In the genomic region with DNA sequence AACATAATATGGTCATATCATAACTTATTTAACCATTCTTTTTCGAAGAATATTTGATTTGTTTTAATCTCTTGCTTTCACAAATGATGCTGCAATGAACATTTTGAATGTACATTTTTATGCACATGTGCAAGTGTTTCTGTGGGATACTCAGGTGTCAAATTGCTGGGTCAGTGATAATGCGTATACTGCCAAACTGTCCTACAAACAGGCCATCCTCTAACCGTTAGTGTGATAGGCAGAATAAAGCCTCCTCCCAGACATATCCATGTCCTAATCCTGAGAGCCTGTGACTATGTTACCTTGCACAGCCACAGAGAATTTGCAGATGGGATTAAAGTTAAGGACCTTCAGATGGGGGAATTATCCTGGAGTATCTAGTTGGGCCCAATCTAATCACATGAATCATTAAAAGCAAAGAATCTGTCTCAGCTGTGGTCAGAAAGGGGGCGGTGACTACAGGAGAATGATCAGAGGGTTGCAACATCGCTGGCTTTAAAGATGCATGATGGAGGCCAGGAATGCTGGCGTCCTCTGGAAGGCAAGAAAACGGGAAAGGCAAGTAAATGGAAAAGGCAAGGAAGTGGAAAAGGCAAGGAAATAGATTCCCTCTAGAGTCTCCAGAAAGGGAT, we compare ENCODE assay signal across 4 cellular contexts.
TF ChIP-seq lines count a peak whose summit lies in the region.

No MANE protein-coding gene starts in this region.

TF ChIP-seq in GM23338, 12 proteins besides CTCF, POLR2A, EP300 and RAD21:
- TF ChIP-seq, protein P1, sequence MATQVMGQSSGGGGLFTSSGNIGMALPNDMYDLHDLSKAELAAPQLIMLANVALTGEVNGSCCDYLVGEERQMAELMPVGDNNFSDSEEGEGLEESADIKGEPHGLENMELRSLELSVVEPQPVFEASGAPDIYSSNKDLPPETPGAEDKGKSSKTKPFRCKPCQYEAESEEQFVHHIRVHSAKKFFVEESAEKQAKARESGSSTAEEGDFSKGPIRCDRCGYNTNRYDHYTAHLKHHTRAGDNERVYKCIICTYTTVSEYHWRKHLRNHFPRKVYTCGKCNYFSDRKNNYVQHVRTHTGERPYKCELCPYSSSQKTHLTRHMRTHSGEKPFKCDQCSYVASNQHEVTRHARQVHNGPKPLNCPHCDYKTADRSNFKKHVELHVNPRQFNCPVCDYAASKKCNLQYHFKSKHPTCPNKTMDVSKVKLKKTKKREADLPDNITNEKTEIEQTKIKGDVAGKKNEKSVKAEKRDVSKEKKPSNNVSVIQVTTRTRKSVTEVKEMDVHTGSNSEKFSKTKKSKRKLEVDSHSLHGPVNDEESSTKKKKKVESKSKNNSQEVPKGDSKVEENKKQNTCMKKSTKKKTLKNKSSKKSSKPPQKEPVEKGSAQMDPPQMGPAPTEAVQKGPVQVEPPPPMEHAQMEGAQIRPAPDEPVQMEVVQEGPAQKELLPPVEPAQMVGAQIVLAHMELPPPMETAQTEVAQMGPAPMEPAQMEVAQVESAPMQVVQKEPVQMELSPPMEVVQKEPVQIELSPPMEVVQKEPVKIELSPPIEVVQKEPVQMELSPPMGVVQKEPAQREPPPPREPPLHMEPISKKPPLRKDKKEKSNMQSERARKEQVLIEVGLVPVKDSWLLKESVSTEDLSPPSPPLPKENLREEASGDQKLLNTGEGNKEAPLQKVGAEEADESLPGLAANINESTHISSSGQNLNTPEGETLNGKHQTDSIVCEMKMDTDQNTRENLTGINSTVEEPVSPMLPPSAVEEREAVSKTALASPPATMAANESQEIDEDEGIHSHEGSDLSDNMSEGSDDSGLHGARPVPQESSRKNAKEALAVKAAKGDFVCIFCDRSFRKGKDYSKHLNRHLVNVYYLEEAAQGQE (IDR thresholded peaks at IDR 0.05; ENCODE audit: unreplicated experiment) = no peak
- TF ChIP-seq JUNB (IDR thresholded peaks at IDR 0.05; ENCODE audit: unreplicated experiment) (no peak), ZNF331 (CRISPR knock-in tag; IDR thresholded peaks at IDR 0.05; ENCODE audit: low read depth) (no peak), POLR2AphosphoS5 (IDR thresholded peaks at IDR 0.05; ENCODE audit: low read depth) (no peak), ZNF114 (CRISPR knock-in tag; IDR thresholded peaks at IDR 0.05) (no peak), STAT1 (IDR thresholded peaks at IDR 0.05; ENCODE audit: unreplicated experiment) (no peak), EZH2phosphoT487 (IDR thresholded peaks at IDR 0.05; ENCODE audit: unreplicated experiment) (no peak), NANOG (IDR thresholded peaks at IDR 0.05; ENCODE audit: borderline replicate concordance) (no peak), EZH2 (IDR thresholded peaks at IDR 0.05; ENCODE audit: low read depth, unreplicated experiment) (no peak)
- TF ChIP-seq, protein P2, sequence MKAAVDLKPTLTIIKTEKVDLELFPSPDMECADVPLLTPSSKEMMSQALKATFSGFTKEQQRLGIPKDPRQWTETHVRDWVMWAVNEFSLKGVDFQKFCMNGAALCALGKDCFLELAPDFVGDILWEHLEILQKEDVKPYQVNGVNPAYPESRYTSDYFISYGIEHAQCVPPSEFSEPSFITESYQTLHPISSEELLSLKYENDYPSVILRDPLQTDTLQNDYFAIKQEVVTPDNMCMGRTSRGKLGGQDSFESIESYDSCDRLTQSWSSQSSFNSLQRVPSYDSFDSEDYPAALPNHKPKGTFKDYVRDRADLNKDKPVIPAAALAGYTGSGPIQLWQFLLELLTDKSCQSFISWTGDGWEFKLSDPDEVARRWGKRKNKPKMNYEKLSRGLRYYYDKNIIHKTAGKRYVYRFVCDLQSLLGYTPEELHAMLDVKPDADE (IDR thresholded peaks at IDR 0.05) = no peak
TF ChIP-seq in GM23338: peak in this region for 0.

TF ChIP-seq in WTC11, 78 proteins besides CTCF, POLR2A, EP300 and RAD21 (continues in another document):
- TF ChIP-seq HMGXB4 (CRISPR knock-in tag; IDR thresholded peaks at IDR 0.05) (no peak), JUN (CRISPR knock-in tag; IDR thresholded peaks at IDR 0.05) (no peak), ZBTB21 (CRISPR knock-in tag; IDR thresholded peaks at IDR 0.05; ENCODE audit: borderline replicate concordance) (no peak), ESRRA (CRISPR knock-in tag; IDR thresholded peaks at IDR 0.05; ENCODE audit: borderline replicate concordance) (no peak), USF1 (CRISPR knock-in tag; IDR thresholded peaks at IDR 0.05) (no peak), ZNF671 (CRISPR knock-in tag; IDR thresholded peaks at IDR 0.05) (no peak), ZNF317 (CRISPR knock-in tag; IDR thresholded peaks at IDR 0.05; ENCODE audit: borderline replicate concordance, low read depth) (no peak), FOXJ3 (CRISPR knock-in tag; IDR thresholded peaks at IDR 0.05; ENCODE audit: borderline replicate concordance) (no peak), ZNF263 (CRISPR knock-in tag; IDR thresholded peaks at IDR 0.05; ENCODE audit: low read depth) (no peak), MYBL2 (CRISPR knock-in tag; IDR thresholded peaks at IDR 0.05) (no peak)
- TF ChIP-seq, protein P3, sequence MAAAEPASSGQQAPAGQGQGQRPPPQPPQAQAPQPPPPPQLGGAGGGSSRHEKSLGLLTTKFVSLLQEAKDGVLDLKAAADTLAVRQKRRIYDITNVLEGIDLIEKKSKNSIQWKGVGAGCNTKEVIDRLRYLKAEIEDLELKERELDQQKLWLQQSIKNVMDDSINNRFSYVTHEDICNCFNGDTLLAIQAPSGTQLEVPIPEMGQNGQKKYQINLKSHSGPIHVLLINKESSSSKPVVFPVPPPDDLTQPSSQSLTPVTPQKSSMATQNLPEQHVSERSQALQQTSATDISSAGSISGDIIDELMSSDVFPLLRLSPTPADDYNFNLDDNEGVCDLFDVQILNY (CRISPR knock-in tag; IDR thresholded peaks at IDR 0.05) = no peak

TF ChIP-seq in HepG2, 621 proteins besides CTCF, POLR2A, EP300 and RAD21:
- TF ChIP-seq RBM22 (optimal IDR thresholded peaks at IDR 0.05; ENCODE audit: low read length) (no peak), MNT (IDR thresholded peaks at IDR 0.05) (no peak), ZFP36L1 (CRISPR knock-in tag; IDR thresholded peaks at IDR 0.05) (no peak), KDM3A (CRISPR knock-in tag; IDR thresholded peaks at IDR 0.05; ENCODE audit: low read depth) (no peak), ZNF737 (CRISPR knock-in tag; IDR thresholded peaks at IDR 0.05; ENCODE audit: borderline replicate concordance) (no peak), PATZ1 (CRISPR knock-in tag; IDR thresholded peaks at IDR 0.05) (no peak), SP140L (CRISPR knock-in tag; IDR thresholded peaks at IDR 0.05; ENCODE audit: borderline replicate concordance) (no peak), NCOA5 (CRISPR knock-in tag; IDR thresholded peaks at IDR 0.05) (no peak), HES4 (CRISPR knock-in tag; IDR thresholded peaks at IDR 0.05; ENCODE audit: borderline replicate concordance) (no peak), ZNF251 (CRISPR knock-in tag; IDR thresholded peaks at IDR 0.05) (no peak), ZIK1 (CRISPR knock-in tag; IDR thresholded peaks at IDR 0.05; ENCODE audit: borderline replicate concordance, low read depth) (no peak)
- TF ChIP-seq, protein P4, sequence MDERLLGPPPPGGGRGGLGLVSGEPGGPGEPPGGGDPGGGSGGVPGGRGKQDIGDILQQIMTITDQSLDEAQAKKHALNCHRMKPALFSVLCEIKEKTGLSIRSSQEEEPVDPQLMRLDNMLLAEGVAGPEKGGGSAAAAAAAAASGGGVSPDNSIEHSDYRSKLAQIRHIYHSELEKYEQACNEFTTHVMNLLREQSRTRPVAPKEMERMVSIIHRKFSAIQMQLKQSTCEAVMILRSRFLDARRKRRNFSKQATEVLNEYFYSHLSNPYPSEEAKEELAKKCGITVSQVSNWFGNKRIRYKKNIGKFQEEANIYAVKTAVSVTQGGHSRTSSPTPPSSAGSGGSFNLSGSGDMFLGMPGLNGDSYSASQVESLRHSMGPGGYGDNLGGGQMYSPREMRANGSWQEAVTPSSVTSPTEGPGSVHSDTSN (CRISPR knock-in tag; IDR thresholded peaks at IDR 0.05) = no peak
- TF ChIP-seq, protein P5, sequence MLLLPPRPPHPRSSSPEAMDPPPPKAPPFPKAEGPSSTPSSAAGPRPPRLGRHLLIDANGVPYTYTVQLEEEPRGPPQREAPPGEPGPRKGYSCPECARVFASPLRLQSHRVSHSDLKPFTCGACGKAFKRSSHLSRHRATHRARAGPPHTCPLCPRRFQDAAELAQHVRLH (CRISPR knock-in tag; IDR thresholded peaks at IDR 0.05; ENCODE audit: borderline replicate concordance, low read depth) = no peak

TF ChIP-seq in SK-N-SH treated with all-trans-retinoic acid at 6 μM for 48 hours, 23 proteins besides CTCF, POLR2A, EP300 and RAD21:
- TF ChIP-seq, protein P6, sequence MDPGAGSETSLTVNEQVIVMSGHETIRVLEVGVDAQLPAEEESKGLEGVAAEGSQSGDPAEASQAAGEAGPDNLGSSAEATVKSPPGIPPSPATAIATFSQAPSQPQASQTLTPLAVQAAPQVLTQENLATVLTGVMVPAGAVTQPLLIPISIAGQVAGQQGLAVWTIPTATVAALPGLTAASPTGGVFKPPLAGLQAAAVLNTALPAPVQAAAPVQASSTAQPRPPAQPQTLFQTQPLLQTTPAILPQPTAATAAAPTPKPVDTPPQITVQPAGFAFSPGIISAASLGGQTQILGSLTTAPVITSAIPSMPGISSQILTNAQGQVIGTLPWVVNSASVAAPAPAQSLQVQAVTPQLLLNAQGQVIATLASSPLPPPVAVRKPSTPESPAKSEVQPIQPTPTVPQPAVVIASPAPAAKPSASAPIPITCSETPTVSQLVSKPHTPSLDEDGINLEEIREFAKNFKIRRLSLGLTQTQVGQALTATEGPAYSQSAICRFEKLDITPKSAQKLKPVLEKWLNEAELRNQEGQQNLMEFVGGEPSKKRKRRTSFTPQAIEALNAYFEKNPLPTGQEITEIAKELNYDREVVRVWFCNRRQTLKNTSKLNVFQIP (CRISPR knock-in tag; IDR thresholded peaks at IDR 0.05; ENCODE audit: borderline replicate concordance, low read depth) = no peak
- TF ChIP-seq TOX (CRISPR knock-in tag; IDR thresholded peaks at IDR 0.05; ENCODE audit: borderline replicate concordance) (no peak), TCF4 (CRISPR knock-in tag; IDR thresholded peaks at IDR 0.05; ENCODE audit: borderline replicate concordance) (no peak), GLIS3 (CRISPR knock-in tag; IDR thresholded peaks at IDR 0.05) (no peak), ZFP30 (CRISPR knock-in tag; IDR thresholded peaks at IDR 0.05) (no peak), ZNF565 (CRISPR knock-in tag; conservative IDR thresholded peaks at IDR 0.05; ENCODE audit: low read depth) (no peak), ZNF70 (CRISPR knock-in tag; IDR thresholded peaks at IDR 0.05) (no peak), ISL1 (CRISPR knock-in tag; IDR thresholded peaks at IDR 0.05) (no peak)
- TF ChIP-seq, protein P7, sequence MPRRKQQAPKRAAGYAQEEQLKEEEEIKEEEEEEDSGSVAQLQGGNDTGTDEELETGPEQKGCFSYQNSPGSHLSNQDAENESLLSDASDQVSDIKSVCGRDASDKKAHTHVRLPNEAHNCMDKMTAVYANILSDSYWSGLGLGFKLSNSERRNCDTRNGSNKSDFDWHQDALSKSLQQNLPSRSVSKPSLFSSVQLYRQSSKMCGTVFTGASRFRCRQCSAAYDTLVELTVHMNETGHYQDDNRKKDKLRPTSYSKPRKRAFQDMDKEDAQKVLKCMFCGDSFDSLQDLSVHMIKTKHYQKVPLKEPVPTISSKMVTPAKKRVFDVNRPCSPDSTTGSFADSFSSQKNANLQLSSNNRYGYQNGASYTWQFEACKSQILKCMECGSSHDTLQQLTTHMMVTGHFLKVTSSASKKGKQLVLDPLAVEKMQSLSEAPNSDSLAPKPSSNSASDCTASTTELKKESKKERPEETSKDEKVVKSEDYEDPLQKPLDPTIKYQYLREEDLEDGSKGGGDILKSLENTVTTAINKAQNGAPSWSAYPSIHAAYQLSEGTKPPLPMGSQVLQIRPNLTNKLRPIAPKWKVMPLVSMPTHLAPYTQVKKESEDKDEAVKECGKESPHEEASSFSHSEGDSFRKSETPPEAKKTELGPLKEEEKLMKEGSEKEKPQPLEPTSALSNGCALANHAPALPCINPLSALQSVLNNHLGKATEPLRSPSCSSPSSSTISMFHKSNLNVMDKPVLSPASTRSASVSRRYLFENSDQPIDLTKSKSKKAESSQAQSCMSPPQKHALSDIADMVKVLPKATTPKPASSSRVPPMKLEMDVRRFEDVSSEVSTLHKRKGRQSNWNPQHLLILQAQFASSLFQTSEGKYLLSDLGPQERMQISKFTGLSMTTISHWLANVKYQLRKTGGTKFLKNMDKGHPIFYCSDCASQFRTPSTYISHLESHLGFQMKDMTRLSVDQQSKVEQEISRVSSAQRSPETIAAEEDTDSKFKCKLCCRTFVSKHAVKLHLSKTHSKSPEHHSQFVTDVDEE (CRISPR knock-in tag; IDR thresholded peaks at IDR 0.05) = no peak
